Comparison of ENCODE assay signal across 22 cellular contexts in the genomic region with DNA sequence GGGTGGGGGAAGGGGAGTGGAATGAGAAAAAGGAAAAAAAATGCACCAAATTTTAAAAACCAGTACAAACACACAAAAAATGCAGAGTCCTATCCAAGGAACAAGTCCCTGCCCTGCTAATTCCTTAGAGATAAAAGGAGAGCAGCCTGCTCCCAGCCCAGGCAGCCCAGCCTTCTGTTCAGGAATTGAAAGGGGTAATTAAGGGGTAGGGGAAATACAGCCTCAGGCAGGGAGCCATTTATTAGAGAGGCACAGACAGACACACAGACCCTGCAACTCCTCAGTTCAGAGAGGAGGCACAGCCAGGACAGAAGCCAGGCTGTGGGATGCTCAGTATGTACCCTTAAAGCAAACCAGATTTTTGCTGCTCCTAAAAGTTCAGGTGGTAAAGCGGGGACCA.
"Had no signal": no experiment of that assay in that cellular context is flagged by ENCODE, and none has a peak within 500 bp of the region (broad histone marks: within the 10 kb centered on the region; RNA-seq: fewer than 3 reads in every experiment).

No MANE protein-coding gene starts in this region.

- ATAC-seq: natural killer cell treated with Interleukin-12 subunit alpha and Interleukin-12 subunit beta and Interleukin-15 and Interleukin-18, amount 100 ng/mL, for 72 hours had no signal

- H3K36me3 ChIP-seq: cardiac muscle cell, lower lobe of right lung, thyroid gland had no signal

- H3K9me3 ChIP-seq: thyroid gland had no signal

- H3K27ac ChIP-seq: cardiac muscle cell, epithelial cell of prostate, lower lobe of right lung, thyroid gland, WERI-Rb-1 had no signal

- DNase-seq: activated CD4-positive, alpha-beta T cell treated with anti-CD3 and anti-CD28 coated beads for 1 hour; activated CD8-positive, alpha-beta memory T cell treated with anti-CD3 and anti-CD28 coated beads for 24 hours; activated CD8-positive, alpha-beta memory T cell treated with anti-CD3 and anti-CD28 coated beads, Interleukin-2, amount 50 U/mL, for 48 hours; activated gamma-delta T cell; activated T-cell treated with anti-CD3 and anti-CD28 coated beads, Interleukin-2, amount 50 U/mL, for 48 hours; amniotic stem cell; dermis blood vessel endothelial cell; foreskin fibroblast; hypothalamus; lower lobe of right lung; occipital lobe; stimulated activated CD4-positive, alpha-beta T cell treated with anti-CD3 and anti-CD28 coated beads, Interleukin-12 subunit alpha, Interleukin-12 subunit beta, amount 100 ng/mL, for 4 hours; stimulated activated CD4-positive, alpha-beta T cell treated with anti-CD3 and anti-CD28 coated beads, Interleukin-1b, Interleukin-23, amount 100 ng/mL, for 48 hours; stimulated activated CD8-positive, alpha-beta memory T cell treated with anti-CD3 and anti-CD28 coated beads, Interleukin-4, amount 100 ng/mL, for 48 hours; stimulated activated naive CD4-positive, alpha-beta T cell; T-helper 2 cell; thyroid gland; WERI-Rb-1 had no signal

- H3K4me3 Mint-ChIP-seq: activated naive CD8-positive, alpha-beta T cell; natural killer cell treated with Interleukin-12 subunit alpha and Interleukin-12 subunit beta and Interleukin-15 and Interleukin-18, amount 100 ng/mL, for 72 hours had no signal

- H3K4me3 ChIP-seq: cardiac muscle cell, lower lobe of right lung, thyroid gland had no signal

- H3K27ac Mint-ChIP-seq: activated naive CD8-positive, alpha-beta T cell; natural killer cell treated with Interleukin-12 subunit alpha and Interleukin-12 subunit beta and Interleukin-15 and Interleukin-18, amount 100 ng/mL, for 72 hours had no signal

- H3K27me3 ChIP-seq: cardiac muscle cell, thyroid gland had no signal

- H3K4me1 ChIP-seq: lower lobe of right lung had no signal

- H3K9me3 Mint-ChIP-seq: natural killer cell treated with Interleukin-12 subunit alpha and Interleukin-12 subunit beta and Interleukin-15 and Interleukin-18, amount 100 ng/mL, for 72 hours had no signal

- H3K36me3 Mint-ChIP-seq: activated naive CD8-positive, alpha-beta T cell; natural killer cell treated with Interleukin-12 subunit alpha and Interleukin-12 subunit beta and Interleukin-15 and Interleukin-18, amount 100 ng/mL, for 72 hours had no signal
